Comparison of ENCODE assay signal across 10 cellular contexts in the genomic region with DNA sequence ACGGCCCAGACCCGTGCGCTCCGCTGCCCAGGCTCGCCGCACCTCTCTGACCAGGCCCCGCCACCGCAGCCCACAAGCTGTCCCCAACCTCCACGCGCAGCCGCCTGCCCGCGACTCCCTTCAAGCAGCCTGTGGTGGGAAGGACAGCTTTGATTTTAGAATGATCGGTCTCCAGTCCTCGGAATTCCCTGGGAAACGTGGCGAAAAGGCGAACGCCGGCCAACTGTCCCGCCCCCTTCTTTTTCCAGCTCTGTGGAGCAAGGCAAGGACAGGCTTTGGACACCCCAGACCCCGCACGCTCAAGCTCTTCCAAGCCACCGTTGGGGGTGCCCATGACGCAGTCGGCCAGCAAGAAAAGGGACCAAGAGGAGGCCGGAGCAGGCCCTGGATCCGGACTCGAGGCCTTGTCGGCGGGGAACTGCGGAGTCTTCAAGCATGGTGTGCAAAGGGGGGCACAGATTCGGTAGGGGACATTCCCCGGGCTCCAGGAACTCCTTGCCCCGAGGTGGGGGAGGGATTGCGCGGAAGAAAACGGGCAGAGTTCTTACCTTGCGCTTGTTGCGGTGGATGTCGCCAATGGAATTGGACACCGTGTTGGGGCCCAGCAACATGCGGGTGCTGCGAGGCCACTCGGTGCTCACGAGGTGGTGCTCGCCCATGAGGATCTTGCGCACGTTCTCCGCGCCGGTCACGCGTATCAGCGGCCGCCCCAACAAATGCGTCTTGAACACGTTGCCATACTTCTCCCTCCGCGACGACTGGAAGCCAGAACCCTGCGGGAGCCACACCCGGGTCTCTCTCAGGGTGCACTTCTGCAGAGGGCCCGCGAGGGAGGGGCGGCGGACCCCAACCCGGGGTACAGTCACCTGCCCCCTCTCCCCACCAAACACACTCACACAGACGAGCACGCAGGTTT. TPM values are rescaled to one million over a fixed set of nuclear protein-coding genes. Genes with fewer than 3 reads are reported as not detected.
DNase-seq lines count a peak whose midpoint lies in the region; ATAC-seq, FAIRE-seq and TF ChIP-seq lines count a peak whose summit lies in the region.
"Had no signal": no experiment of that assay in that cellular context is flagged by ENCODE, and none has a peak within 500 bp of the region (broad histone marks: within the 10 kb centered on the region; RNA-seq: fewer than 3 reads in every experiment).

No MANE protein-coding gene starts in this region.

- H3K27me3 ChIP-seq in endothelial cell of umbilical vein (ENCODE audit: control insufficient read depth in 2 of 2, insufficient read depth in 2 of 2, low read length in 2 of 2) (peaks cover 38 to 58% of the 10 kb centered on the region in 2 experiments), upper lobe of right lung (peaks cover 60% of the 10 kb centered on the region)
- peaks cover 6 to 11% of the 10 kb centered on the region in 2 donors for H3K27me3 ChIP-seq in naive thymus-derived CD4-positive, alpha-beta T cell (ENCODE audit: control insufficient read depth in 2 of 2, insufficient read depth in 2 of 2, low read length in 2 of 2)

- dilution Hi-C loops in endothelial cell of umbilical vein (cut with MboI; ENCODE audit: extremely low pct_ligation_motif_present, low sequenced_read_pairs): no loop called here

- ATAC-seq in naive thymus-derived CD4-positive, alpha-beta T cell: no peak
- no peak for ATAC-seq in upper lobe of right lung
- ATAC-seq in GM21526 (IDR thresholded peaks at IDR 0.05; ENCODE audit: low FRiP score, unreplicated experiment): no peak

- DNase-seq in activated naive CD4-positive, alpha-beta T cell treated with Interleukin-2 at 50 U/mL for 16 hours: peak; percentile 1
- no peak for DNase-seq in activated naive CD4-positive, alpha-beta T cell treated with anti-CD3 and anti-CD28 coated beads for 36 hours
- DNase-seq in endothelial cell of umbilical vein (ENCODE audit: low read depth, low spot score) (peak; percentile 11), upper lobe of right lung (peak; percentile 58), NCI-H1417 treated with DMSO at 0.1 percent for 48 hours (lab: John Stamatoyannopoulos, UW) (no peak), NCI-H2029 treated with DMSO at 0.1 percent for 48 hours (lab: John Stamatoyannopoulos, UW) (no peak)
- no peak for DNase-seq in naive thymus-derived CD4-positive, alpha-beta T cell
- DNase-seq: Karpas-422 had no signal

- peaks cover 17% of the 10 kb centered on the region for H3K4me1 ChIP-seq in endothelial cell of umbilical vein (ENCODE audit: control insufficient read depth, extremely low read depth, insufficient read depth, low read length)
- peaks cover 4 to 7% of the 10 kb centered on the region in 2 donors for H3K4me1 ChIP-seq in naive thymus-derived CD4-positive, alpha-beta T cell (ENCODE audit: control insufficient read depth in 2 of 2, insufficient read depth in 2 of 2, low read length in 2 of 2)
- peaks cover 53% of the 10 kb centered on the region for H3K4me1 ChIP-seq in upper lobe of right lung

- no peak for TF ChIP-seq CTCF in endothelial cell of umbilical vein (IDR thresholded peaks at IDR 0.05; ENCODE audit: extremely low read depth in 1 of 2, insufficient read depth in 1 of 2, low read depth in 1 of 2, low read length in 2 of 2)
- no peak for TF ChIP-seq CTCF in upper lobe of right lung (IDR thresholded peaks at IDR 0.05)

- no peaks in the 10 kb centered on the region for H3K9me3 Mint-ChIP-seq in activated naive CD4-positive, alpha-beta T cell treated with anti-CD3 and anti-CD28 coated beads for 36 hours
- H3K9me3 Mint-ChIP-seq in naive thymus-derived CD4-positive, alpha-beta T cell: peaks cover 0 to 6% (median 2%) of the 10 kb centered on the region in 11 donors

- H3K36me3 ChIP-seq in endothelial cell of umbilical vein (ENCODE audit: control insufficient read depth in 2 of 2, extremely low read depth in 1 of 2, insufficient read depth in 2 of 2, low read length in 2 of 2) (no peaks in the 10 kb centered on the region), upper lobe of right lung (no peaks in the 10 kb centered on the region)
- no peaks in the 10 kb centered on the region for H3K36me3 ChIP-seq in naive thymus-derived CD4-positive, alpha-beta T cell (ENCODE audit: control insufficient read depth in 2 of 3, insufficient read depth in 3 of 3, low read length in 3 of 3)

- H3K27me3 Mint-ChIP-seq in activated naive CD4-positive, alpha-beta T cell treated with anti-CD3 and anti-CD28 coated beads for 36 hours (ENCODE audit: low read depth): peaks cover 56% of the 10 kb centered on the region
- peaks cover 40 to 49% (median 48%) of the 10 kb centered on the region in 5 donors for H3K27me3 Mint-ChIP-seq in naive thymus-derived CD4-positive, alpha-beta T cell

- H3K9me1 ChIP-seq in endothelial cell of umbilical vein (replicated peaks; ENCODE audit: control insufficient read depth, extremely low read depth, insufficient read depth, low read length): no peaks in the 10 kb centered on the region

- BruUV-seq in endothelial cell of umbilical vein (replicated peaks; lab: Mats Ljungman, UMichigan): no TSS peak

- peaks cover 33% of the 10 kb centered on the region for H3K4me1 Mint-ChIP-seq in activated naive CD4-positive, alpha-beta T cell treated with anti-CD3 and anti-CD28 coated beads for 36 hours (ENCODE audit: low read depth)
- peaks cover 16 to 38% (median 31%) of the 10 kb centered on the region in 7 donors for H3K4me1 Mint-ChIP-seq in naive thymus-derived CD4-positive, alpha-beta T cell

- H3K4me3 ChIP-seq in endothelial cell of umbilical vein (replicated peaks in 1 of 3; ENCODE audit: insufficient read depth in 1 of 3, low read depth in 1 of 3, low read length in 3 of 3): peak overlapping the region in 1 of 3 experiments; percentile 19
- no peak overlapping the region for H3K4me3 ChIP-seq in naive thymus-derived CD4-positive, alpha-beta T cell (ENCODE audit: low read length)
- peak overlapping the region; percentile 46 for H3K4me3 ChIP-seq in upper lobe of right lung

- no peak overlapping the region for H3K4me3 Mint-ChIP-seq in activated naive CD4-positive, alpha-beta T cell treated with anti-CD3 and anti-CD28 coated beads for 36 hours
- H3K4me3 Mint-ChIP-seq in naive thymus-derived CD4-positive, alpha-beta T cell: peak overlapping the region in 9 of 10 donors; percentile 13 to 82 (median 57)

- H3K27ac ChIP-seq in endothelial cell of umbilical vein (ENCODE audit: insufficient read depth, low read depth, low read length) (no peak overlapping the region), upper lobe of right lung (no peak overlapping the region)
- H3K27ac ChIP-seq in naive thymus-derived CD4-positive, alpha-beta T cell (ENCODE audit: low read depth, low read length): no peak overlapping the region

- POLR2A ChIA-PET in endothelial cell of umbilical vein (lab: Charles Lee): no interaction called here
- POLR2A ChIA-PET in naive thymus-derived CD4-positive, alpha-beta T cell (lab: Charles Lee): no interaction called here

- no peaks in the 10 kb centered on the region for H3K36me3 Mint-ChIP-seq in activated naive CD4-positive, alpha-beta T cell treated with anti-CD3 and anti-CD28 coated beads for 36 hours (ENCODE audit: low read depth)
- H3K36me3 Mint-ChIP-seq in naive thymus-derived CD4-positive, alpha-beta T cell: peaks cover 0 to 7% (median 0%) of the 10 kb centered on the region in 5 donors

- intact Hi-C loops in activated naive CD4-positive, alpha-beta T cell treated with anti-CD3 and anti-CD28 coated beads for 36 hours (cut with micrococcal nuclease): no loop called here
- intact Hi-C loops in endothelial cell of umbilical vein (cut with micrococcal nuclease) (no loop called here), upper lobe of right lung (cut with DNase I) (loop anchor here (10.0 kb wide), 1 partner anchor 219 kb away; no protein-coding TSS in a partner anchor)
- intact Hi-C loops in naive thymus-derived CD4-positive, alpha-beta T cell (cut with micrococcal nuclease): loop anchor here in 1 of 2 donors (5.0 kb wide), 1 partner anchor 1256 kb away; no protein-coding TSS in a partner anchor

- no peak overlapping the region for H2AFZ ChIP-seq in endothelial cell of umbilical vein (ENCODE audit: low read depth, low read length)

- H3K9ac ChIP-seq in endothelial cell of umbilical vein (replicated peaks; ENCODE audit: extremely low read depth, insufficient read depth, low read length): no peak overlapping the region

- CTCF ChIA-PET in activated naive CD4-positive, alpha-beta T cell treated with anti-CD3 and anti-CD28 coated beads for 36 hours (lab: Charles Lee): no interaction called here
- CTCF ChIA-PET in endothelial cell of umbilical vein (lab: Charles Lee): interaction anchor here (1.0 kb wide), 1 partner anchor 220 kb away, joined by 4 read pairs; no protein-coding TSS in a partner anchor
- CTCF ChIA-PET in naive thymus-derived CD4-positive, alpha-beta T cell (lab: Charles Lee): interaction anchor here (0.7 kb wide), 1 partner anchor 218 kb away, joined by 3 read pairs; no protein-coding TSS in a partner anchor

- H3K27ac Mint-ChIP-seq in activated naive CD4-positive, alpha-beta T cell treated with anti-CD3 and anti-CD28 coated beads for 36 hours: no peak overlapping the region
- no peak overlapping the region for H3K27ac Mint-ChIP-seq in naive thymus-derived CD4-positive, alpha-beta T cell

- no peak for FAIRE-seq in endothelial cell of umbilical vein (lab: Jason Lieb, UNC)

- no peaks in the 10 kb centered on the region for H4K20me1 ChIP-seq in endothelial cell of umbilical vein (replicated peaks; ENCODE audit: control insufficient read depth, extremely low read depth, insufficient read depth, low read length)

- H3K79me2 ChIP-seq in endothelial cell of umbilical vein (ENCODE audit: control insufficient read depth, insufficient read depth, low read length): no peaks in the 10 kb centered on the region

- H3K4me2 ChIP-seq in endothelial cell of umbilical vein (ENCODE audit: insufficient read depth, low read length): no peak overlapping the region

- no peak for TF ChIP-seq POLR2A in endothelial cell of umbilical vein (IDR thresholded peaks at IDR 0.05; ENCODE audit: low read depth, low read length)

- H3K9me3 ChIP-seq in endothelial cell of umbilical vein (replicated peaks; ENCODE audit: control insufficient read depth, insufficient read depth, low read length): no peaks in the 10 kb centered on the region
- peaks cover 0 to 3% (median 0%) of the 10 kb centered on the region in 3 experiments for H3K9me3 ChIP-seq in naive thymus-derived CD4-positive, alpha-beta T cell (ENCODE audit: control insufficient read depth in 2 of 3, low read length in 3 of 3)
- no peaks in the 10 kb centered on the region for H3K9me3 ChIP-seq in upper lobe of right lung

RNA-seq across cellular contexts. Expression of a gene that starts 4.0 kb away (rescaled TPM):
- not detected for total RNA-seq in activated naive CD4-positive, alpha-beta T cell treated with anti-CD3 and anti-CD28 coated beads for 36 hours
- total RNA-seq in endothelial cell of umbilical vein (0.76 and 1.1 TPM in 2 replicates), upper lobe of right lung (3.8 TPM)
- 0.06 and 0.30 TPM in 2 replicates for polyA plus RNA-seq in endothelial cell of umbilical vein
- polyA plus RNA-seq in endothelial cell of umbilical vein (2011; cell fraction: cytosol; rRNA removed): 0.35 and 0.63 TPM in 2 replicates
- polyA plus RNA-seq in endothelial cell of umbilical vein (2011; cell fraction: nucleus; rRNA removed): 1.3 and 1.4 TPM in 2 replicates
- polyA plus RNA-seq in endothelial cell of umbilical vein (2012): 1.1 and 2.4 TPM in 2 replicates
- polyA minus RNA-seq in endothelial cell of umbilical vein: 0.28 and 0.34 TPM in 2 replicates
- polyA minus RNA-seq in endothelial cell of umbilical vein (2011; cell fraction: cytosol; rRNA and poly(A)+ RNA removed): 3.9 TPM
- polyA minus RNA-seq in endothelial cell of umbilical vein (2011; cell fraction: nucleus; rRNA and poly(A)+ RNA removed): 0.58 and 1.3 TPM in 2 replicates
- not detected for total RNA-seq in naive thymus-derived CD4-positive, alpha-beta T cell
- not detected for polyA plus RNA-seq in naive thymus-derived CD4-positive, alpha-beta T cell
- total RNA-seq: T-helper 1 cell treated with Interleukin-12 subunit alpha and Interleukin-12 subunit beta and Interleukin-4 antibody, amounts not matched to agents 30 ng/mL and 1 ng/mL, for 36 hours had no signal

Comparison
In these comparisons a context has a peak if more than half of its experiments do, and no peak if none do; other contexts are left out.
1. DNase-seq: peak in activated naive CD4-positive, alpha-beta T cell treated with Interleukin-2 at 50 U/mL for 16 hours (single experiment), endothelial cell of umbilical vein (single experiment) and upper lobe of right lung (single experiment); none in activated naive CD4-positive, alpha-beta T cell treated with anti-CD3 and anti-CD28 coated beads for 36 hours (single experiment), naive thymus-derived CD4-positive, alpha-beta T cell (0 of 9), NCI-H1417 treated with DMSO at 0.1 percent for 48 hours (single experiment) and NCI-H2029 treated with DMSO at 0.1 percent for 48 hours (single experiment).